25 cellular contexts compared by ENCODE assay signal in the genomic region with DNA sequence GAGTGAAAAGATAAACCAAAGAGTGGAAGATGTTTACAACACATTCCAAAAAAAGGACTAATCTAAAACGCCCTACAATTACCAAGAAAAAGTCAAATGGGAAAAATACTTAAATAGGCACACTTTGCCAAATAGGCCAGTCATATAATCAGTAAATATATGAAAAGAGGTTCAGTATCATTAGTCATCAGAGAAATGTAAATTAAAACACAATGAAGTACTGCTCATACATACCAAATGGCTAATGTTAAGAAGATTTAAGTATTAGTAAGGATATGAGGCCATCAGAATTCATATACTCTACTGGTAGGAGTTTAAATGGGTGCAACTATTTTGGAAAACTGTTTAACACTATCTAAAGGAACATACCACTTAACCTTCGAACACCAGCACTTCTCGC. TPM values are rescaled to one million over a fixed set of nuclear protein-coding genes. Genes with fewer than 3 reads are reported as not detected.
DNase-seq lines count a peak whose midpoint lies in the region; FAIRE-seq and TF ChIP-seq lines count a peak whose summit lies in the region.
"Had no signal": no experiment of that assay in that cellular context is flagged by ENCODE, and none has a peak within 500 bp of the region (broad histone marks: within the 10 kb centered on the region; RNA-seq: fewer than 3 reads in every experiment).

No MANE protein-coding gene starts in this region.

- no peak for TF ChIP-seq CTCF in D721Med (IDR thresholded peaks at IDR 0.05; ENCODE audit: insufficient read depth, missing control alignments)
- no peak for TF ChIP-seq CTCF in HFFc6 (IDR thresholded peaks at IDR 0.05)
- TF ChIP-seq CTCF in bronchial epithelial cell (IDR thresholded peaks at IDR 0.05; ENCODE audit: insufficient read depth, low read length, severe bottlenecking), result no peak
- TF ChIP-seq CTCF in sigmoid colon (IDR thresholded peaks at IDR 0.05), result no peak

- no peak for TF ChIP-seq EP300 in sigmoid colon (IDR thresholded peaks at IDR 0.05)

- no peaks in the 10 kb centered on the region for H3K4me1 ChIP-seq in sigmoid colon

- no peaks in the 10 kb centered on the region for H3K36me3 ChIP-seq in bronchial epithelial cell (ENCODE audit: control insufficient read depth, insufficient read depth, low read length)
- H3K36me3 ChIP-seq in sigmoid colon, result no peaks in the 10 kb centered on the region

- FAIRE-seq in D721Med (lab: Jason Lieb, UNC) (peak; percentile 60), bronchial epithelial cell (lab: Jason Lieb, UNC) (no peak)
- FAIRE-seq: GM12878, H54 had no signal

- H3K9me3 ChIP-seq in sigmoid colon, result no peaks in the 10 kb centered on the region

- peaks cover 41% of the 10 kb centered on the region for H3K4me1 Mint-ChIP-seq in HFFc6 (ENCODE audit: low read depth)

- H3K27me3 Mint-ChIP-seq in HFFc6 (ENCODE audit: insufficient read depth), result no peaks in the 10 kb centered on the region
- H3K27me3 Mint-ChIP-seq: CD4-positive, alpha-beta memory T cell; T-cell had no signal

- H3K27me3 ChIP-seq in bronchial epithelial cell (ENCODE audit: control insufficient read depth, insufficient read depth, low read length), result no peaks in the 10 kb centered on the region
- H3K27me3 ChIP-seq in sigmoid colon, result no peaks in the 10 kb centered on the region

- H3K9me3 Mint-ChIP-seq in HFFc6, result no peaks in the 10 kb centered on the region
- H3K9me3 Mint-ChIP-seq: CD4-positive, alpha-beta memory T cell; T-cell had no signal

- DNase-seq in D721Med (ENCODE audit: insufficient read length, low spot score) (no peak), HFFc6 (peak; percentile 37), bronchial epithelial cell (ENCODE audit: low read depth) (peak; percentile 54), iris pigment epithelial cell (ENCODE audit: low read depth) (peak; percentile 14), COR-L47 (lab: John Stamatoyannopoulos, UW) (no peak), sigmoid colon (no peak)
- no peak for DNase-seq in stimulated activated naive CD4-positive, alpha-beta T cell treated with Interleukin-2 at 50 U/mL for 16 hours (lab: John Stamatoyannopoulos, UW)
- DNase-seq: C1 segment of cervical spinal cord; Calu3; CD4-positive, alpha-beta memory T cell; DMS153; GDM1; KBM-7; MV-4-11; NCI-H1105; NCI-H1436 treated with DMSO at 0.1 percent for 48 hours; NCI-H187 treated with DMSO at 0.1 percent for 48 hours; NCI-H524 treated with DMSO at 0.1 percent for 48 hours; NCI-H82; NK-92 treated with Interleukin-12 subunit alpha and Interleukin-12 subunit beta, amount 100 ng/mL, for 24 hours; RPMI8226; SHP77; T-cell had no signal

- peak overlapping the region; percentile 36 for H3K4me3 Mint-ChIP-seq in HFFc6
- H3K4me3 Mint-ChIP-seq: CD4-positive, alpha-beta memory T cell; T-cell had no signal

- no peak overlapping the region for H3K27ac ChIP-seq in sigmoid colon

- peak overlapping the region; percentile 55 for H3K27ac Mint-ChIP-seq in HFFc6
- H3K27ac Mint-ChIP-seq: T-cell had no signal

- no peak for TF ChIP-seq POLR2A in sigmoid colon (IDR thresholded peaks at IDR 0.05)

- 77 to 90% methylated on average over 3 of the region's 3 CpGs for WGBS in sigmoid colon, 2 donors

- H3K4me3 ChIP-seq in bronchial epithelial cell (ENCODE audit: low read depth, low read length) (no peak overlapping the region), sigmoid colon (no peak overlapping the region)
- H3K4me3 ChIP-seq: GM12878 had no signal

- intact Hi-C loops in sigmoid colon (cut with DNase I), result no loop called here

- peaks cover 5% of the 10 kb centered on the region; the same call in 1 of the 2 replicates for H3K36me3 Mint-ChIP-seq in HFFc6 (ENCODE audit: low read depth)

RNA-seq across cellular contexts. Expression of a gene that starts 47.6 kb away (rescaled TPM):
- 10 to 100 TPM in 2 of 6 experiments, 1 to 10 TPM in 4; 6.7 to 10.4 (median 9.0) TPM for total RNA-seq in HFFc6 (2021; fragmentation: NEBNext Ultra II Directional; extraction: Animal tissue kit (Norgen Biotek cat#: 25700))
- total RNA-seq in bronchial epithelial cell (8.4 and 21.6 TPM in 2 replicates), sigmoid colon (10 to 100 TPM; 14.1 to 34.9 (median 15.3) TPM)
- 1 to 10 TPM; 3.0 to 5.1 (median 4.0) TPM for polyA plus RNA-seq in sigmoid colon

Comparison
In these comparisons a context has a peak if more than half of its experiments do, and no peak if none do; other contexts are left out.
1. DNase-seq: peak in HFFc6 (single experiment), bronchial epithelial cell (single experiment) and iris pigment epithelial cell (single experiment); none in D721Med (single experiment), COR-L47 (single experiment), stimulated activated naive CD4-positive, alpha-beta T cell treated with Interleukin-2 at 50 U/mL for 16 hours (single experiment) and sigmoid colon (single experiment).